Comparison of ENCODE assay signal across 14 cellular contexts in the genomic region with DNA sequence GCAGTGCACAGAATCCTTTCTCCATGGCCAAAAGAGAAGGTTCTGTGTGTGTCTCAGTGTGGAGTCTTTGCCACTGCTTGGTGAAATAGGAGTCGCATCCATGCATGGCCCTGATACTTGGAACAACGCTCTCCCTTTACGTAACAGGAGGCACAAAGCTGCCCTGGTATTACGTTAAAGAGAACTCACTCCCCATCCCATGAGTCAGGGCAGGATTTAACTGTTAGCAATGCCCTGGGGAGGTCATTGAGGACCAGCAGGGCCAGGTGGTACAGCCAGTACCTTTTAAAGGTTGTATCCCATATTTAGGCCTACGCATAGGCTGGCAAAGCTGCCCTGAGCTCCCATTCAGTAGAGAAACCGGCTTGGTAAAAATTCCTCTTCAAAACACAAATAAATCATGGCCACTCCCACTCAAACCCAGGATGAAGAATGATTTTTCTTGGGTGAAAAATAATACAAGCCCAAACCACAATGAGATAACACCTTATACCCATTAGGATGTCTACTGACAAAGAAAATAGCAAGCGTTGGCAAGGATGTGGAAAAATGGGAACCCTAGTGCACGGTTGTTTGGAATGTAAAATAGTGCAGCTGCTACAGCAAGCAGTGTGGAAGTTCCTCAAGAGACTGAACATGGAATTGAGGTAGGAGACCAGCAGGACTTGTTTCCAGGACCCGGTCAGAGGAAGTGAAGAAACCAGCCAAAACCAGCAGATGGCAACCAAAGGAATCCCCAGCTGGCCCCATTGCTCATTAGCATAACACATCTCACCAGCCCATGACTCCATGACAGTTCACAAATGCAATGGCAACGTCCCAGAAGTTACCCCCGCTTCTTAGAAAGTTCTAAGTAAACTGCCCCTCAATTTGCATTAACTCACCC. TPM values are rescaled to one million over a fixed set of nuclear protein-coding genes. Genes with fewer than 3 reads are reported as not detected.
A peak's percentile ranks its signal among the peaks of the same experiment; 100 is the strongest.
DNase-seq lines count a peak whose midpoint lies in the region; ATAC-seq and TF ChIP-seq lines count a peak whose summit lies in the region.
"Had no signal": no experiment of that assay in that cellular context is flagged by ENCODE, and none has a peak within 500 bp of the region (broad histone marks: within the 10 kb centered on the region; RNA-seq: fewer than 3 reads in every experiment).

No MANE protein-coding gene starts in this region.

- peaks cover 12% of the 10 kb centered on the region for H3K36me3 Mint-ChIP-seq in natural killer cell treated with Interleukin-12 subunit alpha and Interleukin-12 subunit beta and Interleukin-15 and Interleukin-18, amount 100 ng/mL, for 72 hours
- peaks cover 17% of the 10 kb centered on the region for H3K36me3 Mint-ChIP-seq in natural killer cell

- peak; percentile 74 to 78 for ATAC-seq in natural killer cell treated with Interleukin-12 subunit alpha and Interleukin-12 subunit beta and Interleukin-15 and Interleukin-18, amount 100 ng/mL, for 72 hours
- ATAC-seq in natural killer cell (no peak), foreskin keratinocyte (peak; percentile 31), HG02623 (IDR thresholded peaks at IDR 0.05; ENCODE audit: unreplicated experiment) (no peak), HG03095 (IDR thresholded peaks at IDR 0.05; ENCODE audit: unreplicated experiment) (no peak)
- ATAC-seq: left lobe of liver, Panc1 had no signal

- H3K9me3 Mint-ChIP-seq in natural killer cell treated with Interleukin-12 subunit alpha and Interleukin-12 subunit beta and Interleukin-15 and Interleukin-18, amount 100 ng/mL, for 72 hours = peaks cover 8% of the 10 kb centered on the region
- peaks cover 4 to 7% of the 10 kb centered on the region in 2 donors for H3K9me3 Mint-ChIP-seq in natural killer cell

- H3K27ac ChIP-seq in SJSA1 (peak overlapping the region; percentile 79), foreskin keratinocyte (no peak overlapping the region), esophagus squamous epithelium (peak overlapping the region in 1 of 4 donors; percentile 40)

- H3K9me3 ChIP-seq in SJSA1 (replicated peaks) = 0 out of 2 replicates have a peak, but pooled peaks cover 4% of the 10 kb centered on the region
- H3K9me3 ChIP-seq in esophagus squamous epithelium = peaks cover 0 to 17% (median 4%) of the 10 kb centered on the region in 3 donors

- H3K27me3 ChIP-seq in SJSA1 (replicated peaks) (no peaks in the 10 kb centered on the region), foreskin keratinocyte (peaks cover 2% of the 10 kb centered on the region), esophagus squamous epithelium (no peaks in the 10 kb centered on the region)

- no peak for TF ChIP-seq CTCF in natural killer cell (IDR thresholded peaks at IDR 0.05)
- TF ChIP-seq CTCF in foreskin keratinocyte (conservative IDR thresholded peaks at IDR 0.05) = peak; percentile 15
- TF ChIP-seq CTCF in esophagus squamous epithelium (IDR thresholded peaks at IDR 0.05) = no peak

- intact Hi-C loops in natural killer cell (cut with micrococcal nuclease) = no loop called here
- intact Hi-C loops in esophagus squamous epithelium (cut with DNase I) = no loop called here

- TF ChIP-seq POLR2A in esophagus squamous epithelium (IDR thresholded peaks at IDR 0.05) = no peak

- no peak overlapping the region for H3K4me3 ChIP-seq in SJSA1
- H3K4me3 ChIP-seq in esophagus squamous epithelium = no peak overlapping the region

- H3K4me1 Mint-ChIP-seq in natural killer cell treated with Interleukin-12 subunit alpha and Interleukin-12 subunit beta and Interleukin-15 and Interleukin-18, amount 100 ng/mL, for 72 hours (ENCODE audit: low read depth in 2 of 2) = peaks cover 0 to 4% of the 10 kb centered on the region in 2 donors
- H3K4me1 Mint-ChIP-seq in natural killer cell = peaks cover 1% of the 10 kb centered on the region in 2 donors

- 67 to 80% methylated on average over 10 of the region's 11 CpGs for WGBS in esophagus squamous epithelium, 2 donors

- H3K4me3 Mint-ChIP-seq in natural killer cell treated with Interleukin-12 subunit alpha and Interleukin-12 subunit beta and Interleukin-15 and Interleukin-18, amount 100 ng/mL, for 72 hours = peak overlapping the region; percentile 5
- H3K4me3 Mint-ChIP-seq in natural killer cell = no peak overlapping the region
- H3K4me3 Mint-ChIP-seq: activated naive CD8-positive, alpha-beta T cell had no signal

- H3K27ac Mint-ChIP-seq in natural killer cell treated with Interleukin-12 subunit alpha and Interleukin-12 subunit beta and Interleukin-15 and Interleukin-18, amount 100 ng/mL, for 72 hours = peak overlapping the region in 1 of 2 donors; percentile 22
- no peak overlapping the region for H3K27ac Mint-ChIP-seq in natural killer cell
- H3K27ac Mint-ChIP-seq: activated naive CD8-positive, alpha-beta T cell had no signal

- H3K36me3 ChIP-seq in SJSA1 (no peaks in the 10 kb centered on the region), esophagus squamous epithelium (no peaks in the 10 kb centered on the region)

- H3K4me1 ChIP-seq in SJSA1 (replicated peaks) (peaks cover 36% of the 10 kb centered on the region), foreskin keratinocyte (no peaks in the 10 kb centered on the region), esophagus squamous epithelium (peaks cover 0 to 27% (median 3%) of the 10 kb centered on the region in 3 donors)

- H3K27me3 Mint-ChIP-seq in natural killer cell treated with Interleukin-12 subunit alpha and Interleukin-12 subunit beta and Interleukin-15 and Interleukin-18, amount 100 ng/mL, for 72 hours = peaks cover 7 to 12% of the 10 kb centered on the region in 2 donors
- peaks cover 3 to 13% of the 10 kb centered on the region in 2 donors for H3K27me3 Mint-ChIP-seq in natural killer cell (ENCODE audit: low read depth in 2 of 2)

- no peak for DNase-seq in natural killer cell treated with Interleukin-12 subunit alpha and Interleukin-12 subunit beta and Interleukin-15 and Interleukin-18, amount 100 ng/mL, for 72 hours (ENCODE audit: low spot score)
- no peak for DNase-seq in natural killer cell
- DNase-seq in SJSA1 (ENCODE audit: low read depth in 1 of 2, low spot score in 2 of 2) = peak in 1 of 2 experiments; percentile 72
- DNase-seq in foreskin keratinocyte = no peak
- DNase-seq in esophagus squamous epithelium (lab: John Stamatoyannopoulos, UW) = no peak
- no peak for DNase-seq in NCI-H82 (lab: John Stamatoyannopoulos, UW)
- DNase-seq: cortex of kidney; NCI-H2171 treated with DMSO at 0.1 percent for 48 hours; stimulated activated CD4-positive, alpha-beta T cell treated with anti-CD3 and anti-CD28 coated beads, Interleukin-15, amount 100 ng/mL, for 24 hours had no signal

RNA-seq across cellular contexts. Expression of gene MYLK4, which starts 37.0 kb away (rescaled TPM):
- total RNA-seq in natural killer cell treated with Interleukin-12 subunit alpha and Interleukin-12 subunit beta and Interleukin-15 and Interleukin-18, amount 100 ng/mL, for 72 hours = under 1 TPM; 0.24 to 0.33 TPM
- total RNA-seq in natural killer cell (1 to 10 TPM in 1 of 3 donors, under 1 TPM in 2; 0.45 to 1.1 (median 0.88) TPM), foreskin keratinocyte (0.24 and 0.28 TPM in 2 replicates), esophagus squamous epithelium (1 to 10 TPM in 2 of 4 donors, under 1 TPM in 2; 0.49 to 1.9 (median 1.0) TPM)
- 0.26 TPM in 1 of 2 replicates, not detected in the other for total RNA-seq in SJSA1 (2014; rRNA removed; shearing (Covaris generic))
- polyA plus RNA-seq in foreskin keratinocyte = 0.08 and 0.09 TPM in 2 replicates

RNA-seq across cellular contexts. Expression of gene WRNIP1, which starts 51.5 kb away (rescaled TPM):
- total RNA-seq in natural killer cell treated with Interleukin-12 subunit alpha and Interleukin-12 subunit beta and Interleukin-15 and Interleukin-18, amount 100 ng/mL, for 72 hours = 10 to 100 TPM; 54.5 to 57.8 TPM
- total RNA-seq in natural killer cell (10 to 100 TPM; 27.9 to 34.8 (median 30.5) TPM), foreskin keratinocyte (56.7 and 63.0 TPM in 2 replicates), esophagus squamous epithelium (10 to 100 TPM; 66.0 to 75.6 (median 69.9) TPM)
- 122 and 130 TPM in 2 replicates for total RNA-seq in SJSA1 (2014; rRNA removed; shearing (Covaris generic))
- 48.0 and 54.4 TPM in 2 replicates for polyA plus RNA-seq in foreskin keratinocyte

Comparison
In these comparisons a context has a peak if more than half of its experiments do, and no peak if none do; other contexts are left out.
1. ATAC-seq: peak in natural killer cell treated with Interleukin-12 subunit alpha and Interleukin-12 subunit beta and Interleukin-15 and Interleukin-18, amount 100 ng/mL, for 72 hours (2 of 2) and foreskin keratinocyte (single experiment); none in natural killer cell (0 of 3), HG02623 (single experiment) and HG03095 (single experiment).